9 cellular contexts compared by ENCODE assay signal in the genomic region with DNA sequence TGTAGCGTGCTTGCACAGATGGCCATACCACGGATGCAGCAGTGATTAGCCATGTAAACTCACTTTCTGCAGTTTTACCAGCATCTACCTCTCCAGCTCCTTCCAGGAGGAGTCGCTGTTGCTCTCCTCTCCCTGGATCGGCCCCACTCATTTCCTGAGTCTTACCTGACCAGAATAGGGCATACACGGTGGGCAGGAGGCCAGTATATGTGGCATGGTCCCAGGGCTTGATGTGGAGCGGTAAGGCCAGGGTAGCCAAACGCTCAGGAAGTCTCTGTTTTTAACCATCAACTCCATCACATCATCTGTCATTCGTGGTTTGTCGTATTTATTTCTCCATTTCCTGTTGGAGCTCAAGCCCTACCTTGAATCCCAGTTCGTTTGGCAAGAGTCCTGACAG.
A peak's percentile ranks its signal among the peaks of the same experiment; 100 is the strongest.
DNase-seq lines count a peak whose midpoint lies in the region; ATAC-seq and TF ChIP-seq lines count a peak whose summit lies in the region.
"Had no signal": no experiment of that assay in that cellular context is flagged by ENCODE, and none has a peak within 500 bp of the region (broad histone marks: within the 10 kb centered on the region; RNA-seq: fewer than 3 reads in every experiment).

No MANE protein-coding gene starts in this region.

- CTCF ChIA-PET in activated CD4-positive, alpha-beta memory T cell treated with anti-CD3 and anti-CD28 coated beads for 36 hours (lab: Charles Lee): interaction anchor here (0.7 to 1.4 kb wide), 8 partner anchors 9 to 1442 kb away, joined by 3 to 6 read pairs (median 3); no protein-coding TSS in a partner anchor

- intact Hi-C loops in activated CD4-positive, alpha-beta memory T cell treated with anti-CD3 and anti-CD28 coated beads for 36 hours (cut with micrococcal nuclease): loop anchor here (5.0 to 10.0 kb wide), 2 partner anchors 104 to 1336 kb away; no protein-coding TSS in a partner anchor

- POLR2A ChIA-PET in activated CD4-positive, alpha-beta memory T cell treated with anti-CD3 and anti-CD28 coated beads for 36 hours (lab: Charles Lee): interaction anchor here (0.6 kb wide), 1 partner anchor 1206 kb away, joined by 3 read pairs; no protein-coding TSS in a partner anchor

- no peaks in the 10 kb centered on the region for H3K36me3 Mint-ChIP-seq in activated CD4-positive, alpha-beta memory T cell treated with anti-CD3 and anti-CD28 coated beads for 36 hours

- H3K4me3 Mint-ChIP-seq in activated CD4-positive, alpha-beta memory T cell treated with anti-CD3 and anti-CD28 coated beads for 36 hours: no peak overlapping the region
- H3K4me3 Mint-ChIP-seq: activated B cell treated with CpG ODN at 0.5 μM for 24 hours had no signal

- ATAC-seq in GM19023 (IDR thresholded peaks at IDR 0.05; ENCODE audit: unreplicated experiment): no peak

- DNase-seq in GM12864 (ENCODE audit: low read depth) (peak; percentile 4), HPDE6-E6E7 (ENCODE audit: extremely low spot score) (peak; percentile 10), iris pigment epithelial cell (ENCODE audit: low read depth) (peak; percentile 50), ureter (ENCODE audit: low spot score) (peak; percentile 49), NCI-H510A treated with DMSO at 0.1 percent for 48 hours (lab: John Stamatoyannopoulos, UW) (no peak)
- DNase-seq in activated CD4-positive, alpha-beta memory T cell treated with anti-CD3 and anti-CD28 coated beads for 36 hours: peak; percentile 52
- DNase-seq: activated B cell treated with CpG ODN at 0.5 μM for 24 hours had no signal

- peaks cover 2% of the 10 kb centered on the region for H3K4me1 Mint-ChIP-seq in activated CD4-positive, alpha-beta memory T cell treated with anti-CD3 and anti-CD28 coated beads for 36 hours (ENCODE audit: low read depth)
- H3K4me1 Mint-ChIP-seq: activated B cell treated with CpG ODN at 0.5 μM for 24 hours had no signal

- TF ChIP-seq CTCF in GM12864 (IDR thresholded peaks at IDR 0.05; ENCODE audit: low read depth, low read length, missing control alignments): peak; percentile 70

- H3K4me3 ChIP-seq in GM12864 (ENCODE audit: low read depth, low read length): no peak overlapping the region
- H3K4me3 ChIP-seq: skin epidermis had no signal

- H3K9me3 Mint-ChIP-seq in activated CD4-positive, alpha-beta memory T cell treated with anti-CD3 and anti-CD28 coated beads for 36 hours: no peaks in the 10 kb centered on the region
- H3K9me3 Mint-ChIP-seq: activated B cell treated with CpG ODN at 0.5 μM for 24 hours had no signal

- no peak overlapping the region for H3K27ac Mint-ChIP-seq in activated CD4-positive, alpha-beta memory T cell treated with anti-CD3 and anti-CD28 coated beads for 36 hours
- H3K27ac Mint-ChIP-seq: activated B cell treated with CpG ODN at 0.5 μM for 24 hours had no signal

- peaks cover 2% of the 10 kb centered on the region for H3K27me3 Mint-ChIP-seq in activated CD4-positive, alpha-beta memory T cell treated with anti-CD3 and anti-CD28 coated beads for 36 hours
